ENCODE assay signal across 18 cellular contexts in the genomic region with DNA sequence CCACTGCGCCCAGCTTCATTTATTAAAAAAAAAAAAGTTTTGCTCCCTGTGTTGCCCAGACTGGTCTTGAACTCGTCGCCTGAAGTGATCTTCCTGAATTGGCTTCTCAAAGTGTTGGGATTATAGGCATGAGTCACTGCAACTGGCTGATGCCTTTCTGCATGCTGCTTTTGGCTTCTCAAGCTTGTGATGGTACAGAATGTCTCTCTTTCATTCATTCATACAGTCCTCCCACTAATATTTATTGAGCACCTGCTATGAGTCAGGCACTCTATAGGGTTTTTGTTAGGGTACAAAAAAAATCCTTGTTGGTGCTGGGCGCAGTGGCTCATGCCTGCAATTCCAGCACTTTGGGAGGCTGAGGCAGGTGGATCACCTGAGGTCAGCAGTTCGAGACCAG. TPM values are rescaled to one million over a fixed set of nuclear protein-coding genes. Genes with fewer than 3 reads are reported as not detected.
DNase-seq lines count a peak whose midpoint lies in the region; TF ChIP-seq lines count a peak whose summit lies in the region.
"Had no signal": no experiment of that assay in that cellular context is flagged by ENCODE, and none has a peak within 500 bp of the region (broad histone marks: within the 10 kb centered on the region; RNA-seq: fewer than 3 reads in every experiment).

No MANE protein-coding gene starts in this region.

- intact Hi-C loops in cardiac septum (cut with DNase I) = no loop called here

- H3K9ac ChIP-seq in Karpas-422 (ENCODE audit: low read length) = no peak overlapping the region

- DNase-seq in Karpas-422 (peak; percentile 23), amniotic epithelial cell (ENCODE audit: low read depth) (peak; percentile 27), DMS53 (lab: John Stamatoyannopoulos, UW) (no peak), cardiac septum (ENCODE audit: low spot score) (no peak)
- DNase-seq in activated CD4-positive, CD25-positive, alpha-beta regulatory T cell (lab: John Stamatoyannopoulos, UW) = no peak
- DNase-seq: C1 segment of cervical spinal cord; CD4-positive, CD25-positive, alpha-beta regulatory T cell; CD8-positive, alpha-beta T cell; DMS 273 treated with DMSO at 0.1 percent for 48 hours; DMS79 treated with DMSO at 0.1 percent for 48 hours; GF-D8; GOT3 had no signal

- H3K4me3 ChIP-seq in Karpas-422 (ENCODE audit: low read length) (no peak overlapping the region), neutrophil (ENCODE audit: low read depth in 1 of 2, low read length in 1 of 2) (no peak overlapping the region)
- H3K4me3 ChIP-seq: HAP-1 had no signal

- H3K9me3 ChIP-seq in Karpas-422 (ENCODE audit: low read length) = no peaks in the 10 kb centered on the region
- no peaks in the 10 kb centered on the region for H3K9me3 ChIP-seq in neutrophil
- H3K9me3 ChIP-seq: HAP-1 had no signal

- H4K20me1 ChIP-seq in Karpas-422 (ENCODE audit: insufficient read depth, low read depth, low read length) = no peaks in the 10 kb centered on the region

- H3K4me2 ChIP-seq in Karpas-422 (ENCODE audit: low read depth, low read length, poor library complexity, severe bottlenecking) = no peak overlapping the region

- H3K4me1 ChIP-seq in Karpas-422 (ENCODE audit: low read length) = no peaks in the 10 kb centered on the region
- peaks cover 0 to 5% of the 10 kb centered on the region in 2 experiments for H3K4me1 ChIP-seq in neutrophil (ENCODE audit: control insufficient read depth in 1 of 2, insufficient read depth in 1 of 2, low read depth in 1 of 2, low read length in 1 of 2)
- H3K4me1 ChIP-seq: HAP-1 had no signal

- no peaks in the 10 kb centered on the region for H3K79me2 ChIP-seq in Karpas-422 (ENCODE audit: low read length)

- H3K27me3 ChIP-seq in Karpas-422 (ENCODE audit: low read length) (no peaks in the 10 kb centered on the region), neutrophil (no peaks in the 10 kb centered on the region)

- H3K36me3 ChIP-seq in Karpas-422 (ENCODE audit: insufficient read depth, low read length) (no peaks in the 10 kb centered on the region), neutrophil (peaks cover 85% of the 10 kb centered on the region)
- H3K36me3 ChIP-seq: HAP-1 had no signal

- H3K27ac ChIP-seq in Karpas-422 (ENCODE audit: low read length) = no peak overlapping the region
- H3K27ac ChIP-seq in neutrophil = peak overlapping the region; percentile 36

- H3K9me2 ChIP-seq in Karpas-422 (replicated peaks; ENCODE audit: insufficient read depth, low read length) = no peaks in the 10 kb centered on the region

- no peak for TF ChIP-seq CTCF in neutrophil (IDR thresholded peaks at IDR 0.05)

- no peak overlapping the region for H2AFZ ChIP-seq in Karpas-422 (ENCODE audit: low read length)

RNA-seq across cellular contexts. Expression of a gene that starts 9.0 kb away (rescaled TPM):
- total RNA-seq in Karpas-422 (2014; rRNA removed; shearing (Covaris generic); ENCODE audit: low replicate concordance) = not detected in 2 replicates
- not detected for total RNA-seq in cardiac septum
- total RNA-seq: A172; A673; CD4-positive, CD25-positive, alpha-beta regulatory T cell; CD8-positive, alpha-beta T cell; Daoy; G401 had no signal

RNA-seq across cellular contexts. Expression of a gene that starts 34.5 kb away (rescaled TPM):
- total RNA-seq in Karpas-422 (2014; rRNA removed; shearing (Covaris generic); ENCODE audit: low replicate concordance) = 8.6 and 9.0 TPM in 2 replicates
- total RNA-seq in cardiac septum = 7.4 TPM

RNA-seq across cellular contexts. Expression of a gene that starts 41.1 kb away (rescaled TPM):
- 103 and 156 TPM in 2 replicates for total RNA-seq in Karpas-422 (2014; rRNA removed; shearing (Covaris generic); ENCODE audit: low replicate concordance)
- total RNA-seq in cardiac septum = 75.7 TPM

RNA-seq across cellular contexts. Expression of a gene that starts 41.4 kb away (rescaled TPM):
- total RNA-seq in Karpas-422 (2014; rRNA removed; shearing (Covaris generic); ENCODE audit: low replicate concordance) = 2.9 and 14.8 TPM in 2 replicates
- 24.2 TPM for total RNA-seq in cardiac septum

RNA-seq across cellular contexts. Expression of a gene that starts 42.6 kb away (rescaled TPM):
- 6.5 and 10.3 TPM in 2 replicates for total RNA-seq in Karpas-422 (2014; rRNA removed; shearing (Covaris generic); ENCODE audit: low replicate concordance)
- total RNA-seq in cardiac septum = 50.5 TPM

Comparison
In these comparisons a context has a peak if more than half of its experiments do, and no peak if none do; other contexts are left out.
1. DNase-seq: peak in Karpas-422 (single experiment) and amniotic epithelial cell (single experiment); none in activated CD4-positive, CD25-positive, alpha-beta regulatory T cell (0 of 4), DMS53 (single experiment) and cardiac septum (single experiment).